In the genomic region with DNA sequence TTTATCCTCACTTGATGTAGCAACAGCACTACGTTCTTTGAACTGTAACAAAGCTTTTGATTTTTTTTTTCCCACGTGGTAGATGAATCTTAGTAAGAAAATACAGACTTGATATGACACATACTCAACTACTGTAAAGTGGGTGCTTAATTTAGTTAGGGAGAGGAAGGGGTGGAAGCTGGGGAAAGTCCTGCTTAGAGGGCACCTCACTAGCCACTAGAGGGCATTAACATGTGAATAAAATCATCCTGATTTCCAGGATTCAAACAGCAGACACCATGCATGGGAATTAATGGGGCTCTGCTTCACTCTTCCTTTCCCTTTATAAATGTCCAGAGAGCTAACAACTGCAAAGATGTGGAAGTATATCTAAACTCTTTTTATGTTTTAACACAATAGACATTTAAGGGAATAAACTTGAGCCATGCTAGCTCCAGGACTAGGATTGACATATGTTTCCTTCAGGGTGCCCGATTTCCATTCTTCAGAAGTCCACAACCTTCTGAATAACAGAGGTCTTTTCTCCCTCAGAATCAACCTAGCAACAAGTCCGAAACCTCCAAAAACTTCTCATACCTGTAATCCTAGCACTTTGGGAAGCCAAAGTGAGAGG, we compare ENCODE assay signal across 9 cellular contexts.
A peak's percentile ranks its signal among the peaks of the same experiment; 100 is the strongest.
DNase-seq lines count a peak whose midpoint lies in the region; ATAC-seq and TF ChIP-seq lines count a peak whose summit lies in the region.
"Had no signal": no experiment of that assay in that cellular context is flagged by ENCODE, and none has a peak within 500 bp of the region (broad histone marks: within the 10 kb centered on the region; RNA-seq: fewer than 3 reads in every experiment).

No MANE protein-coding gene starts in this region.

- no peak overlapping the region for H3K4me3 ChIP-seq in KMS-11 (IDR thresholded peaks at IDR 0.05; ENCODE audit: insufficient read depth, low read depth, low read length)
- no peak overlapping the region for H3K4me3 ChIP-seq in gastroesophageal sphincter
- no peak overlapping the region for H3K4me3 ChIP-seq in retinal pigment epithelial cell (ENCODE audit: low read length)
- H3K4me3 ChIP-seq: BLaER1 treated with 17β-estradiol and CSF1 and Interleukin-3, amounts not matched to agents 10 nM and 100 nM had no signal

- H3K4me2 ChIP-seq in KMS-11: peak overlapping the region; percentile 83

- CTCF ChIA-PET in activated CD4-positive, alpha-beta memory T cell treated with anti-CD3 and anti-CD28 coated beads, Interleukin-2, amount 10 ng/mL, durations not matched to agents 7 days and 5 days (lab: Charles Lee): interaction anchor here (0.6 to 4.5 kb wide), 42 partner anchors 8 to 575 kb away, joined by 3 to 86 read pairs (median 4); a partner anchor contains a TSS

- H3K4me3 Mint-ChIP-seq in activated CD4-positive, alpha-beta memory T cell treated with anti-CD3 and anti-CD28 coated beads, Interleukin-2, amount 10 ng/mL, durations not matched to agents 7 days and 5 days: no peak overlapping the region

- POLR2A ChIA-PET in activated CD4-positive, alpha-beta memory T cell treated with anti-CD3 and anti-CD28 coated beads, Interleukin-2, amount 10 ng/mL, durations not matched to agents 7 days and 5 days (lab: Charles Lee): interaction anchor here (0.7 to 4.8 kb wide), 16 partner anchors 23 to 265 kb away, joined by 3 to 45 read pairs (median 4); a partner anchor contains a TSS

- H4K20me1 ChIP-seq in KMS-11 (ENCODE audit: insufficient read depth): no peaks in the 10 kb centered on the region

- peak; percentile 53 for ATAC-seq in gastroesophageal sphincter
- ATAC-seq in GM21423 (IDR thresholded peaks at IDR 0.05; ENCODE audit: unreplicated experiment): no peak
- no peak for ATAC-seq in GM21723 (IDR thresholded peaks at IDR 0.05; ENCODE audit: unreplicated experiment)

- H3K36me3 ChIP-seq in KMS-11 (ENCODE audit: insufficient read depth) (no peaks in the 10 kb centered on the region), gastroesophageal sphincter (no peaks in the 10 kb centered on the region)

- H3K4me1 Mint-ChIP-seq in activated CD4-positive, alpha-beta memory T cell treated with anti-CD3 and anti-CD28 coated beads, Interleukin-2, amount 10 ng/mL, durations not matched to agents 7 days and 5 days: peaks cover 61% of the 10 kb centered on the region

- H3K36me3 Mint-ChIP-seq in activated CD4-positive, alpha-beta memory T cell treated with anti-CD3 and anti-CD28 coated beads, Interleukin-2, amount 10 ng/mL, durations not matched to agents 7 days and 5 days (ENCODE audit: low read depth): peaks cover 28% of the 10 kb centered on the region

- no peaks in the 10 kb centered on the region for H3K79me2 ChIP-seq in KMS-11 (ENCODE audit: insufficient read depth, low read depth)

- H3K27ac ChIP-seq in KMS-11: peak overlapping the region; percentile 66; the same call in 1 of the 2 replicates
- H3K27ac ChIP-seq in gastroesophageal sphincter: no peak overlapping the region

- DNase-seq in NCI-H1417 (lab: John Stamatoyannopoulos, UW) (peak in 2 of 3 experiments; percentile 28 to 46), NCI-H1417 treated with DMSO at 0.1 percent for 48 hours (lab: John Stamatoyannopoulos, UW) (no peak), retinal pigment epithelial cell (ENCODE audit: low read depth) (no peak)
- no peak for DNase-seq in activated CD4-positive, alpha-beta memory T cell treated with anti-CD3 and anti-CD28 coated beads, Interleukin-2, amount 10 ng/mL, durations not matched to agents 7 days and 5 days

- no peaks in the 10 kb centered on the region for H3K9me3 ChIP-seq in gastroesophageal sphincter
- H3K9me3 ChIP-seq: BLaER1 treated with 17β-estradiol and CSF1 and Interleukin-3, amounts not matched to agents 10 nM and 100 nM had no signal

- TF ChIP-seq CTCF in KMS-11 (conservative IDR thresholded peaks at IDR 0.05; ENCODE audit: low read depth, low read length) (peak; percentile 59), gastroesophageal sphincter (IDR thresholded peaks at IDR 0.05) (peak; percentile 50 to 66 (median 56)), retinal pigment epithelial cell (conservative IDR thresholded peaks at IDR 0.05; ENCODE audit: low read depth, low read length) (peak; percentile 77)

- peak overlapping the region; percentile 84 for H3K27ac Mint-ChIP-seq in activated CD4-positive, alpha-beta memory T cell treated with anti-CD3 and anti-CD28 coated beads, Interleukin-2, amount 10 ng/mL, durations not matched to agents 7 days and 5 days

- H3K4me1 ChIP-seq in KMS-11 (ENCODE audit: low read depth, poor library complexity, severe bottlenecking) (peaks cover 85% of the 10 kb centered on the region), gastroesophageal sphincter (peaks cover 0 to 41% (median 0%) of the 10 kb centered on the region in 3 donors)

- no peaks in the 10 kb centered on the region for H3K9me3 Mint-ChIP-seq in activated CD4-positive, alpha-beta memory T cell treated with anti-CD3 and anti-CD28 coated beads, Interleukin-2, amount 10 ng/mL, durations not matched to agents 7 days and 5 days

- TF ChIP-seq EP300 in gastroesophageal sphincter (IDR thresholded peaks at IDR 0.05): no peak

- H3K9ac ChIP-seq in KMS-11: no peak overlapping the region

- H2AFZ ChIP-seq in KMS-11 (ENCODE audit: low read depth): no peak overlapping the region

- H3K27me3 Mint-ChIP-seq in activated CD4-positive, alpha-beta memory T cell treated with anti-CD3 and anti-CD28 coated beads, Interleukin-2, amount 10 ng/mL, durations not matched to agents 7 days and 5 days: no peaks in the 10 kb centered on the region

- 38 to 61% methylated on average over 3 to 4 of the region's 4 CpGs for WGBS in gastroesophageal sphincter (ENCODE audit: low coverage in 1 of 2), 2 donors

- no peaks in the 10 kb centered on the region for H3K27me3 ChIP-seq in KMS-11 (ENCODE audit: insufficient read depth, low read depth)
- H3K27me3 ChIP-seq in gastroesophageal sphincter: no peaks in the 10 kb centered on the region
- H3K27me3 ChIP-seq: BLaER1 treated with 17β-estradiol and CSF1 and Interleukin-3, amounts not matched to agents 10 nM and 100 nM had no signal

- no peak for TF ChIP-seq POLR2A in gastroesophageal sphincter (IDR thresholded peaks at IDR 0.05)

Comparison
In these comparisons a context has a peak if more than half of its experiments do, and no peak if none do; other contexts are left out.
1. DNase-seq: peak in NCI-H1417 (2 of 3); none in NCI-H1417 treated with DMSO at 0.1 percent for 48 hours (single experiment), activated CD4-positive, alpha-beta memory T cell treated with anti-CD3 and anti-CD28 coated beads, Interleukin-2, amount 10 ng/mL, durations not matched to agents 7 days and 5 days (single experiment) and retinal pigment epithelial cell (single experiment).
2. Peak in every context shown above with its lines, with median percentiles within 50 percentile points of each other: CTCF ChIP-seq.